Comparison of ENCODE assay signal across 35 cellular contexts in the genomic region with DNA sequence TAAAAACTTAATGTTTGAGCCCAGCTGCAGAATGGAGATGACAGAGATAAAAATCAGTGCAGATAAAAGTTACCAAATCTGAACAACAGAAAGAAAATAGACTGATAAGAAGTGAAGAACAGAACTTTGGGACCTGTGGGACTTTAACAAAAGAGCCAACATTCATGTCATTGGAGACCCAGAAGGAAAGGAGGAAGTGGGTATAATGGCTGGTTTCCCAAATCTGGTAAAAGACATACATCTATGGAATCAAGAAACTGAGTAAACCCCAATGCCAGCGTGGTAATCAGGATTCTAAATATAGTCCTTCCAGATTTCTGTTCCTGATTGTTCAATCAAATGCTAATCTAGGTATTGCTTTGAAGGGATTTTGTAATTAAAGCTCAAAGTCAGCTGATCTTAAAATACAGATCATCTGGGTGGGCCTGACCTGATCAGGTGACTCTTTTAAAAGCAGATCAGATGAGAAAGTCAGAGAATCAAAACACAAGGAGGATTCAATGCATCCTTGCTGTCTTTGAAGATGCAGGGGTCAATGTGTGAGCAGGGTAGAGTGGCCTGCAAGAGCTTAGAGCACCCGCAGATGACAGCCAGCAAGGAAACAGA. TPM values are rescaled to one million over a fixed set of nuclear protein-coding genes. Genes with fewer than 3 reads are reported as not detected.
"Had no signal": no experiment of that assay in that cellular context is flagged by ENCODE, and none has a peak within 500 bp of the region (broad histone marks: within the 10 kb centered on the region; RNA-seq: fewer than 3 reads in every experiment).

No MANE protein-coding gene starts in this region.

- H3K4me1 ChIP-seq: Peyer's patch had no signal

- H3K27ac ChIP-seq: brain microvascular endothelial cell, cardiac muscle cell, Peyer's patch, WERI-Rb-1 had no signal

- DNase-seq: activated CD4-positive, alpha-beta memory T cell treated with anti-CD3 and anti-CD28 coated beads, Interleukin-2, amount 10 ng/mL, durations not matched to agents 7 days and 5 days; activated CD4-positive, alpha-beta T cell treated with anti-CD3 and anti-CD28 coated beads for 1 hour; activated CD4-positive, alpha-beta T cell treated with anti-CD3 and anti-CD28 coated beads for 48 hours; activated CD4-positive, CD25-positive, alpha-beta regulatory T cell; activated CD8-positive, alpha-beta memory T cell treated with anti-CD3 and anti-CD28 coated beads for 24 hours; activated CD8-positive, alpha-beta memory T cell treated with anti-CD3 and anti-CD28 coated beads, Interleukin-2, amount 10 ng/mL, durations not matched to agents 7 days and 5 days; activated CD8-positive, alpha-beta memory T cell treated with anti-CD3 and anti-CD28 coated beads, Interleukin-2, amount 50 U/mL, for 48 hours; activated effector memory CD4-positive, alpha-beta T cell treated with Interleukin-2 at 50 U/mL for 16 hours; activated T-cell treated with anti-CD3 and anti-CD28 coated beads, Interleukin-2, amount 50 U/mL, for 48 hours; amniotic stem cell; aorta; brain microvascular endothelial cell; MV-4-11; NCI-H1092; NCI-H1436 treated with DMSO at 0.1 percent for 48 hours; NCI-H1694 treated with DMSO at 0.1 percent for 48 hours; NCI-H2029; NCI-H345; NCI-H524 treated with DMSO at 0.1 percent for 48 hours; PC-3; Peyer's patch; RPMI8226; SIG-M5; SW 1271; T-helper 1 cell; T-helper 2 cell; T-helper 9 cell; WERI-Rb-1 had no signal

- ATAC-seq: activated CD8-positive, alpha-beta memory T cell treated with anti-CD3 and anti-CD28 coated beads, Interleukin-2, amount 10 ng/mL, durations not matched to agents 7 days and 5 days; PC-3; Right ventricle myocardium inferior; SK-N-SH treated with all-trans-retinoic acid at 6 μM for 48 hours had no signal

- H3K27me3 ChIP-seq: brain microvascular endothelial cell, cardiac muscle cell, Peyer's patch had no signal

- H3K9me3 ChIP-seq: Peyer's patch had no signal

- H3K4me3 ChIP-seq: cardiac muscle cell, Peyer's patch had no signal

- H3K36me3 ChIP-seq: brain microvascular endothelial cell, cardiac muscle cell, Peyer's patch, WERI-Rb-1 had no signal

RNA-seq across cellular contexts. Expression of gene CEACAM20, which starts 25.3 kb away (rescaled TPM):
- total RNA-seq: activated CD4-positive, alpha-beta memory T cell treated with anti-CD3 and anti-CD28 coated beads, Interleukin-2, amount 10 ng/mL, durations not matched to agents 7 days and 5 days; activated CD8-positive, alpha-beta memory T cell treated with anti-CD3 and anti-CD28 coated beads, Interleukin-2, amount 10 ng/mL, durations not matched to agents 7 days and 5 days; aorta; cardiac muscle cell; chondrocyte; M059J; NCI-H460; PC-3; Right ventricle myocardium inferior; SK-MEL-5 had no signal
- polyA plus RNA-seq: cardiac muscle cell had no signal

RNA-seq across cellular contexts. Expression of gene IGSF23, which starts 58.6 kb away (rescaled TPM):
- total RNA-seq: activated CD4-positive, alpha-beta memory T cell treated with anti-CD3 and anti-CD28 coated beads, Interleukin-2, amount 10 ng/mL, durations not matched to agents 7 days and 5 days; activated CD8-positive, alpha-beta memory T cell treated with anti-CD3 and anti-CD28 coated beads, Interleukin-2, amount 10 ng/mL, durations not matched to agents 7 days and 5 days; aorta; cardiac muscle cell; chondrocyte; NCI-H460; PC-3; Right ventricle myocardium inferior; SK-MEL-5 had no signal
- polyA plus RNA-seq: cardiac muscle cell had no signal
